In the genomic region with DNA sequence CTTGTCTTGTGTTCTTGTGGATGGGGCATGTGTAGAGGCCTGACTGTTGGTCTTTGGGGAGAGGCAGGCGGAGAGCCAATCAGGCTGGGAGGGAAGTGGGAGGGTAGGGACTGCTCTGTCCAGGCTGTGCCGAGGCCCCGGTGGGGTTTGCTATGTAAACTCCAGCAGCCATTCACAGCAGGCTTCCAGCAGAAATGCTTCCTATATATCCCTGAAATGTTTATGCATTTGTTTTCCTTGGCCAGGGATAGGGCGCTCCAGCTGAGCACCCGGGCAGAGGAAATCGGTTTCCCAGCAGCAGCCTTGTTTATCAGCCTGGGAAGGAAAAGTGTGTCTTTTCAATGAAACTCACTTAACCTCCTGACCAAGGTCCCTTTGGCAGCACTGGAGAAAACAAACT, we compare ENCODE assay signal across 15 cellular contexts. TPM values are rescaled to one million over a fixed set of nuclear protein-coding genes. Genes with fewer than 3 reads are reported as not detected.
DNase-seq lines count a peak whose midpoint lies in the region; ATAC-seq and TF ChIP-seq lines count a peak whose summit lies in the region.
"Had no signal": no experiment of that assay in that cellular context is flagged by ENCODE, and none has a peak within 500 bp of the region (broad histone marks: within the 10 kb centered on the region; RNA-seq: fewer than 3 reads in every experiment).

No MANE protein-coding gene starts in this region.

- DNase-seq in brain microvascular endothelial cell, result peak; percentile 46
- DNase-seq in left ventricle myocardium inferior, result peak; percentile 63
- DNase-seq in progenitor cell of endocrine pancreas (ENCODE audit: low spot score, unreplicated experiment), result no peak
- DNase-seq in stimulated activated CD4-positive, alpha-beta T cell treated with anti-CD3 and anti-CD28 coated beads, Interleukin-12 subunit alpha, Interleukin-12 subunit beta, amount 100 ng/mL, for 4 hours, result no peak
- DNase-seq in natural killer cell, result no peak
- no peak for DNase-seq in activated T-cell treated with anti-CD3 and anti-CD28 coated beads, Interleukin-2, amount 50 U/mL, for 72 hours
- DNase-seq in activated T-cell treated with anti-CD3 and anti-CD28 coated beads, Interleukin-2, amount 50 U/mL, for 4 hours, result no peak
- DNase-seq: activated CD8-positive, alpha-beta T cell treated with anti-CD3 and anti-CD28 coated beads, Interleukin-2, amount 10 ng/mL, durations not matched to agents 7 days and 5 days; activated naive CD4-positive, alpha-beta T cell treated with anti-CD3 and anti-CD28 coated beads for 36 hours; KBM-7; NCI-H1930 had no signal

- no peak overlapping the region for H3K4me3 ChIP-seq in BLaER1
- H3K4me3 ChIP-seq in brain microvascular endothelial cell (ENCODE audit: low read depth, low read length), result no peak overlapping the region
- no peak overlapping the region for H3K4me3 ChIP-seq in left ventricle myocardium inferior
- H3K4me3 ChIP-seq: skin epidermis had no signal

- H3K9ac ChIP-seq in BLaER1, result no peak overlapping the region

- no peaks in the 10 kb centered on the region for H3K27me3 ChIP-seq in BLaER1
- H3K27me3 ChIP-seq in brain microvascular endothelial cell (replicated peaks), result no peaks in the 10 kb centered on the region
- H3K27me3 ChIP-seq in left ventricle myocardium inferior (ENCODE audit: low read depth), result no peaks in the 10 kb centered on the region

- H3K27me3 Mint-ChIP-seq in progenitor cell of endocrine pancreas, result peaks cover 12% of the 10 kb centered on the region
- H3K27me3 Mint-ChIP-seq in natural killer cell (ENCODE audit: low read depth in 2 of 2), result peaks cover 0 to 10% of the 10 kb centered on the region in 2 donors
- H3K27me3 Mint-ChIP-seq in activated T-cell treated with anti-CD3 and anti-CD28 coated beads, Interleukin-2, amount 50 U/mL, for 72 hours (ENCODE audit: low read depth), result no peaks in the 10 kb centered on the region
- H3K27me3 Mint-ChIP-seq in activated T-cell treated with anti-CD3 and anti-CD28 coated beads, Interleukin-2, amount 50 U/mL, for 4 hours (ENCODE audit: low read depth), result peaks cover 7% of the 10 kb centered on the region

- peak overlapping the region; percentile 71 for H3K4me2 ChIP-seq in BLaER1

- H3K9me3 Mint-ChIP-seq in progenitor cell of endocrine pancreas (ENCODE audit: low read depth), result no peaks in the 10 kb centered on the region
- H3K9me3 Mint-ChIP-seq in natural killer cell, result no peaks in the 10 kb centered on the region
- no peaks in the 10 kb centered on the region for H3K9me3 Mint-ChIP-seq in activated T-cell treated with anti-CD3 and anti-CD28 coated beads, Interleukin-2, amount 50 U/mL, for 72 hours
- H3K9me3 Mint-ChIP-seq in activated T-cell treated with anti-CD3 and anti-CD28 coated beads, Interleukin-2, amount 50 U/mL, for 4 hours, result peaks cover 10% of the 10 kb centered on the region
- H3K9me3 Mint-ChIP-seq: activated naive CD4-positive, alpha-beta T cell treated with anti-CD3 and anti-CD28 coated beads for 36 hours had no signal

- H3K36me3 ChIP-seq in BLaER1 (no peaks in the 10 kb centered on the region), brain microvascular endothelial cell (replicated peaks) (no peaks in the 10 kb centered on the region), left ventricle myocardium inferior (no peaks in the 10 kb centered on the region)

- no peak for ATAC-seq in natural killer cell
- ATAC-seq in activated T-cell treated with anti-CD3 and anti-CD28 coated beads, Interleukin-2, amount 50 U/mL, for 72 hours (replicated peaks in 1 of 2), result no peak
- ATAC-seq in activated T-cell treated with anti-CD3 and anti-CD28 coated beads, Interleukin-2, amount 50 U/mL, for 4 hours, result no peak
- ATAC-seq: activated CD8-positive, alpha-beta T cell treated with anti-CD3 and anti-CD28 coated beads, Interleukin-2, amount 10 ng/mL, durations not matched to agents 7 days and 5 days had no signal

- H3K4me3 Mint-ChIP-seq in progenitor cell of endocrine pancreas (ENCODE audit: low read depth) (no peak overlapping the region), natural killer cell (no peak overlapping the region)
- no peak overlapping the region for H3K4me3 Mint-ChIP-seq in activated T-cell treated with anti-CD3 and anti-CD28 coated beads, Interleukin-2, amount 50 U/mL, for 72 hours
- no peak overlapping the region for H3K4me3 Mint-ChIP-seq in activated T-cell treated with anti-CD3 and anti-CD28 coated beads, Interleukin-2, amount 50 U/mL, for 4 hours
- H3K4me3 Mint-ChIP-seq: activated CD8-positive, alpha-beta T cell treated with anti-CD3 and anti-CD28 coated beads, Interleukin-2, amount 10 ng/mL, durations not matched to agents 7 days and 5 days; activated naive CD4-positive, alpha-beta T cell treated with anti-CD3 and anti-CD28 coated beads for 36 hours; B cell had no signal

- TF ChIP-seq CTCF in brain microvascular endothelial cell (IDR thresholded peaks at IDR 0.05; ENCODE audit: low read depth, low read length, missing control alignments) (no peak), left ventricle myocardium inferior (IDR thresholded peaks at IDR 0.05; ENCODE audit: borderline replicate concordance) (no peak), progenitor cell of endocrine pancreas (IDR thresholded peaks at IDR 0.05; ENCODE audit: unreplicated experiment) (no peak), natural killer cell (IDR thresholded peaks at IDR 0.05) (no peak)

- intact Hi-C loops in left ventricle myocardium inferior (cut with micrococcal nuclease) (no loop called here), natural killer cell (cut with micrococcal nuclease) (no loop called here)

- H3K36me3 Mint-ChIP-seq in progenitor cell of endocrine pancreas (ENCODE audit: insufficient read depth) (peaks cover 3% of the 10 kb centered on the region), natural killer cell (no peaks in the 10 kb centered on the region)
- H3K36me3 Mint-ChIP-seq in activated T-cell treated with anti-CD3 and anti-CD28 coated beads, Interleukin-2, amount 50 U/mL, for 72 hours (ENCODE audit: insufficient read depth in 2 of 2), result no peaks in the 10 kb centered on the region
- no peaks in the 10 kb centered on the region for H3K36me3 Mint-ChIP-seq in activated T-cell treated with anti-CD3 and anti-CD28 coated beads, Interleukin-2, amount 50 U/mL, for 4 hours (ENCODE audit: insufficient read depth)

- peaks cover 72% of the 10 kb centered on the region for H3K4me1 ChIP-seq in BLaER1
- H3K4me1 ChIP-seq in left ventricle myocardium inferior, result peaks cover 72% of the 10 kb centered on the region

- H3K27ac Mint-ChIP-seq in progenitor cell of endocrine pancreas (peak overlapping the region; percentile 74), natural killer cell (no peak overlapping the region)
- H3K27ac Mint-ChIP-seq in activated T-cell treated with anti-CD3 and anti-CD28 coated beads, Interleukin-2, amount 50 U/mL, for 72 hours, result no peak overlapping the region
- H3K27ac Mint-ChIP-seq: activated CD8-positive, alpha-beta T cell treated with anti-CD3 and anti-CD28 coated beads, Interleukin-2, amount 10 ng/mL, durations not matched to agents 7 days and 5 days; activated naive CD4-positive, alpha-beta T cell treated with anti-CD3 and anti-CD28 coated beads for 36 hours; B cell had no signal

- in situ Hi-C loops in brain microvascular endothelial cell (cut with HindIII; ENCODE audit: low pct_ligation_motif_present, low sequenced_read_pairs), result no loop called here

- peaks cover 31% of the 10 kb centered on the region for H3K9me3 ChIP-seq in BLaER1
- no peaks in the 10 kb centered on the region for H3K9me3 ChIP-seq in left ventricle myocardium inferior (replicated peaks)

- H3K4me1 Mint-ChIP-seq in progenitor cell of endocrine pancreas (ENCODE audit: low read depth) (peaks cover 41% of the 10 kb centered on the region), natural killer cell (no peaks in the 10 kb centered on the region)
- no peaks in the 10 kb centered on the region for H3K4me1 Mint-ChIP-seq in activated T-cell treated with anti-CD3 and anti-CD28 coated beads, Interleukin-2, amount 50 U/mL, for 72 hours (ENCODE audit: low read depth)
- H3K4me1 Mint-ChIP-seq in activated T-cell treated with anti-CD3 and anti-CD28 coated beads, Interleukin-2, amount 50 U/mL, for 4 hours (ENCODE audit: low read depth), result no peaks in the 10 kb centered on the region
- H3K4me1 Mint-ChIP-seq: B cell had no signal

- H3K27ac ChIP-seq in BLaER1 (no peak overlapping the region), brain microvascular endothelial cell (no peak overlapping the region), left ventricle myocardium inferior (replicated peaks) (peak overlapping the region; percentile 82)

- no peaks in the 10 kb centered on the region for H4K20me1 ChIP-seq in BLaER1

RNA-seq across cellular contexts. Expression of a gene that starts 18.3 kb away (rescaled TPM):
- 253 TPM for total RNA-seq in left ventricle myocardium inferior
- total RNA-seq in progenitor cell of endocrine pancreas, result 1.3 and 1.4 TPM in 2 replicates
- 1 to 10 TPM in 1 of 3 donors, under 1 TPM in 1, not detected in 1; 0.50 to 1.4 TPM for total RNA-seq in natural killer cell
- total RNA-seq in activated T-cell treated with anti-CD3 and anti-CD28 coated beads, Interleukin-2, amount 50 U/mL, for 72 hours, result under 1 TPM; 0.60 to 0.72 TPM
- 1 to 10 TPM in 1 of 3 donors, under 1 TPM in 2; 0.79 to 1.1 (median 0.91) TPM for total RNA-seq in activated T-cell treated with anti-CD3 and anti-CD28 coated beads, Interleukin-2, amount 50 U/mL, for 4 hours
- total RNA-seq: B cell; T-helper 2 cell treated with Interferon-gamma antibody and Interleukin-4, amounts not matched to agents 100 ng/mL and 5 ng/mL, for 36 hours had no signal

Comparison
In these comparisons a context has a peak if more than half of its experiments do, and no peak if none do; other contexts are left out.
1. DNase-seq: peak in brain microvascular endothelial cell (single experiment) and left ventricle myocardium inferior (single experiment); none in progenitor cell of endocrine pancreas (single experiment), stimulated activated CD4-positive, alpha-beta T cell treated with anti-CD3 and anti-CD28 coated beads, Interleukin-12 subunit alpha, Interleukin-12 subunit beta, amount 100 ng/mL, for 4 hours (single experiment), natural killer cell (single experiment), activated T-cell treated with anti-CD3 and anti-CD28 coated beads, Interleukin-2, amount 50 U/mL, for 72 hours (0 of 2) and activated T-cell treated with anti-CD3 and anti-CD28 coated beads, Interleukin-2, amount 50 U/mL, for 4 hours (single experiment).
2. RNA of a gene that starts 18.3 kb away (total RNA-seq): 253 TPM in left ventricle myocardium inferior (single experiment); 1.3 to 1.4 TPM in progenitor cell of endocrine pancreas, 0.79 to 1.1 TPM in activated T-cell treated with anti-CD3 and anti-CD28 coated beads, Interleukin-2, amount 50 U/mL, for 4 hours, 0.60 to 0.72 TPM in activated T-cell treated with anti-CD3 and anti-CD28 coated beads, Interleukin-2, amount 50 U/mL, for 72 hours and 0.50 to 1.4 TPM in natural killer cell; every median in the first group is over 100 times any median in the second.